ENCODE assay signal across 18 cellular contexts in the genomic region with DNA sequence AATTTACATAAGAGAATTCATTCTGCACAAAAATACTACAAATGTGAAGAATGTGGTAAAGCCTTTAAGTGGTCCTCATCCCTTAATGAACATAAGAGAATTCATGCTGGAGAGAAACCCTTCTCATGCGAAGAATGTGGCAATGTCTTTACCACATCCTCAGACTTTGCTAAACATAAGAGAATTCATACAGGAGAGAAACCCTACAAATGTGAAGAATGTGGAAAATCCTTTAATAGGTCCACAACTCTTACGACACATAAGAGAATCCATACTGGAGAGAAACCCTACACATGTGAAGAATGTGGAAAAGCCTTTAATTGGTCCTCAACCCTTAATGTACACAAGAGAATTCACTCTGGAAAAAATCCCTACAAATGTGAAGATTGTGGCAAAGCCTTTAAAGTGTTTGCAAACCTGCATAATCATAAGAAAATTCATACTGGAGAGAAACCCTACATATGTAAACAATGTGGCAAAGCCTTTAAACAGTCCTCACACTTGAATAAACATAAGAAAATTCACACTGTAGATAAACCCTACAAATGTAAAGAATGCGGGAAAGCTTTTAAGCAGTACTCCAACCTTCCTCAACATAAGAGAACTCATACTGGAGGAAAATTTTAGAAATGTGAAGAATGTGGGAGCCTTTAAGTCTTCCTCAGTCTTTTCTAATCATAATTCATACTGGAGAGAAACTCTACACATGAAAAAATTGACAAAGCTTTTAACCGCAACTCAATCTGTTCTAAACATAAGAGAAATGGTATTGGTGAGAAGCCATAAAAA. TPM values are rescaled to one million over a fixed set of nuclear protein-coding genes. Genes with fewer than 3 reads are reported as not detected.
DNase-seq lines count a peak whose midpoint lies in the region; ATAC-seq and TF ChIP-seq lines count a peak whose summit lies in the region.
"Had no signal": no experiment of that assay in that cellular context is flagged by ENCODE, and none has a peak within 500 bp of the region (broad histone marks: within the 10 kb centered on the region; RNA-seq: fewer than 3 reads in every experiment).

No MANE protein-coding gene starts in this region.

- H3K36me3 ChIP-seq in liver (ENCODE audit: control insufficient read depth in 4 of 4, insufficient read depth in 3 of 4, low read depth in 1 of 4, low read length in 3 of 4): peaks cover 3 to 15% (median 7%) of the 10 kb centered on the region in 4 donors
- peaks cover 0 to 10% (median 0%) of the 10 kb centered on the region in 4 donors for H3K36me3 ChIP-seq in right lobe of liver
- peaks cover 6% of the 10 kb centered on the region for H3K36me3 ChIP-seq in hepatocyte (replicated peaks; ENCODE audit: insufficient read depth, low read depth)
- H3K36me3 ChIP-seq in subcutaneous abdominal adipose tissue (ENCODE audit: control insufficient read depth in 5 of 5, insufficient read depth in 5 of 5, low read length in 5 of 5): peaks cover 0 to 48% (median 15%) of the 10 kb centered on the region in 5 donors
- peaks cover 8% of the 10 kb centered on the region for H3K36me3 ChIP-seq in H7 (replicated peaks; ENCODE audit: control insufficient read depth, insufficient read depth, low read length)

- H3K27me3 ChIP-seq in liver (ENCODE audit: control insufficient read depth in 4 of 4, insufficient read depth in 4 of 4, low read length in 3 of 4): no peaks in the 10 kb centered on the region
- H3K27me3 ChIP-seq in right lobe of liver: no peaks in the 10 kb centered on the region
- H3K27me3 ChIP-seq in hepatocyte: no peaks in the 10 kb centered on the region
- H3K27me3 ChIP-seq in subcutaneous abdominal adipose tissue (ENCODE audit: control insufficient read depth in 5 of 5, insufficient read depth in 4 of 5, low read length in 5 of 5): no peaks in the 10 kb centered on the region
- no peaks in the 10 kb centered on the region for H3K27me3 ChIP-seq in H7 (ENCODE audit: control insufficient read depth, insufficient read depth, low read length)
- H3K27me3 ChIP-seq: testis had no signal

- ATAC-seq in right lobe of liver (no peak), GM18861 (IDR thresholded peaks at IDR 0.05; ENCODE audit: unreplicated experiment) (no peak)

- no peak overlapping the region for H2AFZ ChIP-seq in hepatocyte

- no peak for TF ChIP-seq POLR2A in right lobe of liver (IDR thresholded peaks at IDR 0.05)

- no peaks in the 10 kb centered on the region for H4K20me1 ChIP-seq in hepatocyte (ENCODE audit: insufficient read depth, poor library complexity, severe bottlenecking)

- H3K4me2 ChIP-seq in hepatocyte: no peak overlapping the region

- intact Hi-C loops in right lobe of liver (cut with DNase I): no loop called here

- TF ChIP-seq CTCF in liver (IDR thresholded peaks at IDR 0.05; ENCODE audit: low read depth, low read length, missing input control): no peak
- no peak for TF ChIP-seq CTCF in right lobe of liver (IDR thresholded peaks at IDR 0.05)
- TF ChIP-seq CTCF in hepatocyte (IDR thresholded peaks at IDR 0.05; ENCODE audit: poor library complexity): no peak

- no peak for TF ChIP-seq RAD21 in liver (IDR thresholded peaks at IDR 0.05)

- H3K9ac ChIP-seq in liver (ENCODE audit: low read depth in 1 of 2, low read length in 2 of 2) (no peak overlapping the region), subcutaneous abdominal adipose tissue (ENCODE audit: low read length in 5 of 5) (no peak overlapping the region)

- H3K9me3 ChIP-seq in liver (ENCODE audit: control insufficient read depth in 4 of 4, low read length in 3 of 4) (peaks cover 23 to 78% (median 32%) of the 10 kb centered on the region in 4 donors), right lobe of liver (peaks cover 0 to 80% (median 39%) of the 10 kb centered on the region in 4 donors), hepatocyte (ENCODE audit: low read depth) (peaks cover 73% of the 10 kb centered on the region), subcutaneous abdominal adipose tissue (ENCODE audit: control insufficient read depth in 5 of 5, low read length in 5 of 5) (peaks cover 55 to 87% (median 66%) of the 10 kb centered on the region in 5 donors)

- H3K27ac ChIP-seq in liver (ENCODE audit: low read depth in 1 of 2, low read length in 2 of 2): no peak overlapping the region
- no peak overlapping the region for H3K27ac ChIP-seq in right lobe of liver
- H3K27ac ChIP-seq in hepatocyte: no peak overlapping the region
- H3K27ac ChIP-seq in subcutaneous abdominal adipose tissue (ENCODE audit: low read depth, low read length): no peak overlapping the region
- H3K27ac ChIP-seq: testis had no signal

- WGBS in liver: 98% methylated on average over 4 of the region's 4 CpGs
- WGBS in right lobe of liver (ENCODE audit: insufficient coverage, low coverage, low lambda C conversion rate, missing lambda C conversion rate): 100% methylated on average over 4 of the region's 4 CpGs
- WGBS in hepatocyte (ENCODE audit: low lambda C conversion rate, missing lambda C conversion rate): 98% methylated on average over 4 of the region's 4 CpGs

- H3K4me1 ChIP-seq in liver (ENCODE audit: control insufficient read depth in 4 of 4, insufficient read depth in 4 of 4, low read length in 3 of 4): no peaks in the 10 kb centered on the region
- H3K4me1 ChIP-seq in right lobe of liver: no peaks in the 10 kb centered on the region
- H3K4me1 ChIP-seq in hepatocyte (ENCODE audit: insufficient read depth): no peaks in the 10 kb centered on the region
- H3K4me1 ChIP-seq in subcutaneous abdominal adipose tissue (ENCODE audit: control insufficient read depth in 5 of 5, insufficient read depth in 5 of 5, low read length in 5 of 5): peaks cover 0 to 4% (median 0%) of the 10 kb centered on the region in 5 donors
- H3K4me1 ChIP-seq: testis had no signal

- DNase-seq in right lobe of liver: no peak
- DNase-seq in amniotic epithelial cell (ENCODE audit: low read depth): peak; percentile 19
- DNase-seq in hepatocyte (ENCODE audit: low spot score): no peak
- no peak for DNase-seq in H7
- DNase-seq in epidermal melanocyte (ENCODE audit: insufficient read length, low spot score): no peak
- DNase-seq: activated CD4-positive, alpha-beta T cell treated with anti-CD3 and anti-CD28 coated beads, Interleukin-2, amount 50 U/mL, for 48 hours; activated T-cell treated with anti-CD3 and anti-CD28 coated beads for 4 hours; aorta; DND-41; NCI-H146; NCI-H2171 treated with DMSO at 0.1 percent for 48 hours; SHP77; stimulated activated CD4-positive, alpha-beta T cell treated with anti-CD3 and anti-CD28 coated beads, Interleukin-12 subunit alpha, Interleukin-12 subunit beta, amount 100 ng/mL, for 4 hours; T-helper 1 cell; testis had no signal

- H3K9me2 ChIP-seq in hepatocyte (replicated peaks; ENCODE audit: insufficient read depth): no peaks in the 10 kb centered on the region

- H3K79me2 ChIP-seq in hepatocyte: no peaks in the 10 kb centered on the region

- peak overlapping the region in 2 of 3 donors; percentile 0 to 66 for H3K4me3 ChIP-seq in liver (ENCODE audit: low read depth in 1 of 3, low read length in 3 of 3)
- H3K4me3 ChIP-seq in right lobe of liver: no peak overlapping the region
- peak overlapping the region; percentile 35 for H3K4me3 ChIP-seq in hepatocyte
- peak overlapping the region; percentile 31 to 62 (median 52) for H3K4me3 ChIP-seq in subcutaneous abdominal adipose tissue (ENCODE audit: low read depth in 1 of 5, low read length in 5 of 5)
- H3K4me3 ChIP-seq in H7 (ENCODE audit: insufficient read depth, low read depth, low read length): no peak overlapping the region
- H3K4me3 ChIP-seq: testis had no signal

TF ChIP-seq in liver, 16 proteins besides CTCF, POLR2A, EP300 and RAD21:
- TF ChIP-seq EGR1 (IDR thresholded peaks at IDR 0.05; ENCODE audit: low read depth in 2 of 2) (no peak), JUND (IDR thresholded peaks at IDR 0.05) (no peak), NR2F2 (IDR thresholded peaks at IDR 0.05) (no peak), FOXA2 (IDR thresholded peaks at IDR 0.05) (no peak), ZBTB33 (IDR thresholded peaks at IDR 0.05) (no peak)

RNA-seq across cellular contexts. Expression of gene ZNF718, which starts 37.4 kb away (rescaled TPM):
- total RNA-seq in liver: 1 to 10 TPM; 3.7 to 6.5 TPM
- 1 to 10 TPM in 1 of 2 donors, under 1 TPM in 1; 0.50 to 1.1 TPM for polyA plus RNA-seq in liver
- 1 to 10 TPM; 1.7 to 5.6 (median 3.0) TPM for total RNA-seq in right lobe of liver
- 4.2 and 4.7 TPM in 2 replicates for total RNA-seq in hepatocyte
- polyA plus RNA-seq in hepatocyte: 2.3 and 2.5 TPM in 2 replicates
- total RNA-seq in H7 (2014; rRNA removed; shearing (Covaris generic)): 12.3 and 13.8 TPM in 2 replicates

Comparison
In these comparisons a context has a peak if more than half of its experiments do, and no peak if none do; other contexts are left out.
1. H3K4me3 ChIP-seq: peak in liver (2 of 3), hepatocyte (single experiment) and subcutaneous abdominal adipose tissue (5 of 5); none in right lobe of liver (0 of 3) and H7 (single experiment).